ENCODE assay signal across 14 cellular contexts in the genomic region with DNA sequence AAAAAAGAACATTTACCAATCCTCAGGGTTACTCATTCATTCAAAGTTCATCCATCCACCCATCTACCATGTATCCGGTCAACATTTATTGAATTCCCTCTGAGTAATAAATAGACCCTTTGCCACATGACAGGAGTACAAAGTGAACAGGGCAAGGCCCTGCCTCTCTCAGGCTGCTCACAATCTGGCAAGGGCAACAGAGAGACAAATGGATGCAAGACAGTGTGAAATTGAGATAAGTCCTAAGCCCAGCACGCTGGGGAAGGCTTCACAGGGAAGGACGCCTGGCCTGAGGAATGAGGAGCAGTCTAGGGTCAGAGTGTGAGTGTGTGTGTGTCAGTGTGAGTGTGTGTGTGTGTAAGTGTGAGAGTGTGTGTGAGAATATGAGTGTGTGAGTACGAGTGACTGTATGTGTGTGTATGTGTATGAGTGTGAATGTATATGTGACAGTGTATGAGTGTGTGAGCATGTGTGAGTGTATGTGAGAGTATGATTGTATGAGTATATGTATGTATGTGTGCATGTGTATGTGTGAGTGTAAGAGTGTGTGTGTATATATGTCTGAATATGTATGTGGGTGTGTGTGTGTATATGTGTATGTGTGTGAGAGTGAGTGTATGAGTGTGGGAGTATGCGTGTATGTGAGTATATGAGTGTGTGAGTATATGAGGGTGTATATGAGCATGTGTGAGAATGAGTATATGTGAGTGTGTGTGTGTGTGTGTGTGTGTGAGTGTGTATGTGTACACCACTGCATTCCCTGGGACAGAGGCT.
A peak's percentile ranks its signal among the peaks of the same experiment; 100 is the strongest.
DNase-seq lines count a peak whose midpoint lies in the region; ATAC-seq, FAIRE-seq and TF ChIP-seq lines count a peak whose summit lies in the region.
"Had no signal": no experiment of that assay in that cellular context is flagged by ENCODE, and none has a peak within 500 bp of the region (broad histone marks: within the 10 kb centered on the region; RNA-seq: fewer than 3 reads in every experiment).

No MANE protein-coding gene starts in this region.

- no peaks in the 10 kb centered on the region for H4K20me1 ChIP-seq in BLaER1 treated with 17β-estradiol and CSF1 and Interleukin-3, amounts not matched to agents 10 nM and 100 nM
- H4K20me1 ChIP-seq in DND-41 (ENCODE audit: insufficient read depth, low read length), result no peaks in the 10 kb centered on the region

- no peak overlapping the region for H3K4me3 ChIP-seq in BLaER1 treated with 17β-estradiol and CSF1 and Interleukin-3, amounts not matched to agents 10 nM and 100 nM
- no peak overlapping the region for H3K4me3 ChIP-seq in DND-41 (ENCODE audit: low read depth in 1 of 2, low read length in 2 of 2)
- H3K4me3 ChIP-seq in trophoblast cell (ENCODE audit: low read depth, low read length), result peak overlapping the region; percentile 2
- H3K4me3 ChIP-seq in small intestine (ENCODE audit: low read depth in 1 of 2, low read length in 2 of 2), result no peak overlapping the region
- H3K4me3 ChIP-seq: HAP-1, K562 had no signal

- H4K91ac ChIP-seq in trophoblast cell (ENCODE audit: low read depth, low read length), result no peak overlapping the region

- H3K9me3 ChIP-seq in BLaER1 treated with 17β-estradiol and CSF1 and Interleukin-3, amounts not matched to agents 10 nM and 100 nM (replicated peaks in 1 of 11), result no peaks in the 10 kb centered on the region
- H3K9me3 ChIP-seq in DND-41 (ENCODE audit: insufficient read depth, low read length, severe bottlenecking), result no peaks in the 10 kb centered on the region
- H3K9me3 ChIP-seq in trophoblast cell (ENCODE audit: insufficient read depth, low read depth, low read length), result peaks cover 2% of the 10 kb centered on the region
- H3K9me3 ChIP-seq in small intestine (ENCODE audit: control insufficient read depth, low read depth), result no peaks in the 10 kb centered on the region
- H3K9me3 ChIP-seq: BE2C, HAP-1 had no signal

- CTCF ChIA-PET in activated CD8-positive, alpha-beta T cell treated with anti-CD3 and anti-CD28 coated beads, Interleukin-2, amount 10 ng/mL, durations not matched to agents 7 days and 5 days (lab: Charles Lee), result no interaction called here
- CTCF ChIA-PET in MCF 10A (lab: Yijun Ruan, JAX), result no interaction called here

- FAIRE-seq in small intestine (lab: Jason Lieb, UNC), result no peak
- FAIRE-seq: K562 had no signal

- H3K4ac ChIP-seq in trophoblast cell (ENCODE audit: low read depth, low read length), result no peak overlapping the region

- 100% methylated on average over 2 of the region's 5 CpGs for WGBS in trophoblast cell (ENCODE audit: extremely low coverage, insufficient coverage, insufficient read length)
- WGBS in small intestine, 3 donors, result 88 to 93% (median 91%) methylated on average over 5 of the region's 5 CpGs

- H2BK5ac ChIP-seq in trophoblast cell (ENCODE audit: low read depth, low read length, poor library complexity), result no peak overlapping the region

- no peak overlapping the region for H2AFZ ChIP-seq in DND-41 (ENCODE audit: low read depth, low read length)
- H2AFZ ChIP-seq in trophoblast cell (ENCODE audit: insufficient read depth, low read length, poor library complexity), result no peak overlapping the region

- BruUV-seq in MCF 10A (replicated peaks; lab: Mats Ljungman, UMichigan), result no TSS peak

- H2AK5ac ChIP-seq in trophoblast cell (ENCODE audit: low read length), result no peak overlapping the region

- no peak overlapping the region for H2BK120ac ChIP-seq in trophoblast cell (ENCODE audit: insufficient read depth, low read length, poor library complexity)

- no peaks in the 10 kb centered on the region for H3K9me3 Mint-ChIP-seq in activated CD8-positive, alpha-beta T cell treated with anti-CD3 and anti-CD28 coated beads, Interleukin-2, amount 10 ng/mL, durations not matched to agents 7 days and 5 days (ENCODE audit: insufficient read depth)
- H3K9me3 Mint-ChIP-seq in MCF 10A (ENCODE audit: unreplicated experiment), result no peaks in the 10 kb centered on the region

- POLR2A ChIA-PET in activated CD8-positive, alpha-beta T cell treated with anti-CD3 and anti-CD28 coated beads, Interleukin-2, amount 10 ng/mL, durations not matched to agents 7 days and 5 days (lab: Charles Lee), result no interaction called here
- POLR2A ChIA-PET in MCF 10A (lab: Yijun Ruan, JAX), result no interaction called here

- no peaks in the 10 kb centered on the region for H3K27me3 ChIP-seq in BLaER1 treated with 17β-estradiol and CSF1 and Interleukin-3, amounts not matched to agents 10 nM and 100 nM
- no peaks in the 10 kb centered on the region for H3K27me3 ChIP-seq in DND-41 (ENCODE audit: insufficient read depth, low read length, poor library complexity)
- H3K27me3 ChIP-seq in trophoblast cell (ENCODE audit: insufficient read depth, low read length), result no peaks in the 10 kb centered on the region
- no peaks in the 10 kb centered on the region for H3K27me3 ChIP-seq in small intestine (ENCODE audit: control insufficient read depth in 2 of 2, insufficient read depth in 2 of 2, low read length in 2 of 2)
- H3K27me3 ChIP-seq: BE2C had no signal

- H3K27ac ChIP-seq in BLaER1 treated with 17β-estradiol and CSF1 and Interleukin-3, amounts not matched to agents 10 nM and 100 nM, result peak overlapping the region in 7 of 11 experiments; percentile 12 to 71 (median 56); a peak in 10 of 22 replicates
- H3K27ac ChIP-seq in DND-41 (ENCODE audit: low read length) (peak overlapping the region; percentile 44), trophoblast cell (ENCODE audit: low read depth, low read length) (no peak overlapping the region), small intestine (ENCODE audit: low read depth in 1 of 2, low read length in 1 of 2) (no peak overlapping the region)

- peak overlapping the region; percentile 24 for H3K23ac ChIP-seq in trophoblast cell (ENCODE audit: low read length)

- H3K4me1 Mint-ChIP-seq in activated CD8-positive, alpha-beta T cell treated with anti-CD3 and anti-CD28 coated beads, Interleukin-2, amount 10 ng/mL, durations not matched to agents 7 days and 5 days (ENCODE audit: low read depth), result peaks cover 8% of the 10 kb centered on the region
- no peaks in the 10 kb centered on the region for H3K4me1 Mint-ChIP-seq in MCF 10A (ENCODE audit: insufficient read depth, unreplicated experiment)

- no peak overlapping the region for H3K18ac ChIP-seq in trophoblast cell (ENCODE audit: low read length)

- no peaks in the 10 kb centered on the region for H3K79me1 ChIP-seq in trophoblast cell (ENCODE audit: low read length)

- TF ChIP-seq CTCF in DND-41 (IDR thresholded peaks at IDR 0.05; ENCODE audit: borderline replicate concordance, extremely low read depth, low read length, poor library complexity, severe bottlenecking) (no peak), MCF 10A (IDR thresholded peaks at IDR 0.05; ENCODE audit: unreplicated experiment) (no peak)

- H3K9ac ChIP-seq in BLaER1 treated with 17β-estradiol and CSF1 and Interleukin-3, amounts not matched to agents 10 nM and 100 nM, result peak overlapping the region in 2 of 11 experiments; percentile 11 to 38; a peak in 2 of 22 replicates
- H3K9ac ChIP-seq in DND-41 (ENCODE audit: low read depth, low read length) (no peak overlapping the region), trophoblast cell (ENCODE audit: low read length) (no peak overlapping the region)

- H3K4me3 Mint-ChIP-seq in activated CD8-positive, alpha-beta T cell treated with anti-CD3 and anti-CD28 coated beads, Interleukin-2, amount 10 ng/mL, durations not matched to agents 7 days and 5 days, result no peak overlapping the region
- no peak overlapping the region for H3K4me3 Mint-ChIP-seq in MCF 10A (ENCODE audit: unreplicated experiment)

- H3K36me3 Mint-ChIP-seq in activated CD8-positive, alpha-beta T cell treated with anti-CD3 and anti-CD28 coated beads, Interleukin-2, amount 10 ng/mL, durations not matched to agents 7 days and 5 days (ENCODE audit: low read depth), result no peaks in the 10 kb centered on the region
- no peaks in the 10 kb centered on the region for H3K36me3 Mint-ChIP-seq in MCF 10A (ENCODE audit: insufficient read depth, unreplicated experiment)

- peaks cover 18 to 75% (median 54%) of the 10 kb centered on the region in 10 experiments for H3K4me1 ChIP-seq in BLaER1 treated with 17β-estradiol and CSF1 and Interleukin-3, amounts not matched to agents 10 nM and 100 nM
- H3K4me1 ChIP-seq in DND-41 (ENCODE audit: insufficient read depth, low read length) (peaks cover 36% of the 10 kb centered on the region), trophoblast cell (ENCODE audit: control insufficient read depth in 1 of 2, insufficient read depth in 2 of 2, low read length in 2 of 2) (no peaks in the 10 kb centered on the region), small intestine (ENCODE audit: control insufficient read depth in 2 of 2, insufficient read depth in 1 of 2, low read depth in 1 of 2, low read length in 1 of 2) (no peaks in the 10 kb centered on the region)
- H3K4me1 ChIP-seq: BE2C, HAP-1 had no signal

- H3K4me2 ChIP-seq in BLaER1 treated with 17β-estradiol and CSF1 and Interleukin-3, amounts not matched to agents 10 nM and 100 nM, result peak overlapping the region; percentile 37 to 83 (median 67)
- H3K4me2 ChIP-seq in DND-41 (ENCODE audit: insufficient read depth, low read length) (no peak overlapping the region), trophoblast cell (ENCODE audit: low read length) (no peak overlapping the region)

- ATAC-seq in DND-41 (ENCODE audit: insufficient read depth, low read depth) (no peak), GM21737 (IDR thresholded peaks at IDR 0.05; ENCODE audit: unreplicated experiment) (no peak)
- peak; percentile 28 for ATAC-seq in activated CD8-positive, alpha-beta T cell treated with anti-CD3 and anti-CD28 coated beads, Interleukin-2, amount 10 ng/mL, durations not matched to agents 7 days and 5 days
- ATAC-seq: K562 had no signal

- no peak overlapping the region for H3K14ac ChIP-seq in trophoblast cell (ENCODE audit: low read length)

- H4K8ac ChIP-seq in trophoblast cell (ENCODE audit: low read depth, low read length), result no peak overlapping the region

- peaks cover 4% of the 10 kb centered on the region for H3K27me3 Mint-ChIP-seq in activated CD8-positive, alpha-beta T cell treated with anti-CD3 and anti-CD28 coated beads, Interleukin-2, amount 10 ng/mL, durations not matched to agents 7 days and 5 days (ENCODE audit: low read depth)
- peaks cover 15% of the 10 kb centered on the region for H3K27me3 Mint-ChIP-seq in MCF 10A (ENCODE audit: insufficient read depth, unreplicated experiment)

- no peaks in the 10 kb centered on the region for H3K36me3 ChIP-seq in BLaER1 treated with 17β-estradiol and CSF1 and Interleukin-3, amounts not matched to agents 10 nM and 100 nM
- no peaks in the 10 kb centered on the region for H3K36me3 ChIP-seq in DND-41 (ENCODE audit: insufficient read depth, low read length)
- no peaks in the 10 kb centered on the region for H3K36me3 ChIP-seq in trophoblast cell (ENCODE audit: control insufficient read depth in 1 of 2, insufficient read depth in 2 of 2, low read length in 2 of 2)
- no peaks in the 10 kb centered on the region for H3K36me3 ChIP-seq in small intestine (ENCODE audit: control insufficient read depth in 2 of 2, insufficient read depth in 2 of 2, low read length in 2 of 2)
- H3K36me3 ChIP-seq: BE2C, HAP-1 had no signal

- intact Hi-C loops in MCF 10A (cut with micrococcal nuclease), result loop anchor here (10.0 kb wide), 1 partner anchor 172 kb away; no protein-coding TSS in a partner anchor

- H2BK12ac ChIP-seq in trophoblast cell (ENCODE audit: low read length), result no peak overlapping the region

- no peaks in the 10 kb centered on the region for H3K79me2 ChIP-seq in DND-41 (ENCODE audit: insufficient read depth, low read length)
- H3K79me2 ChIP-seq in trophoblast cell (ENCODE audit: control insufficient read depth, insufficient read depth, low read length, poor library complexity), result no peaks in the 10 kb centered on the region

- no peak overlapping the region for H4K12ac ChIP-seq in trophoblast cell (ENCODE audit: low read depth, low read length)

- DNase-seq in DND-41, result no peak
- DNase-seq in activated CD8-positive, alpha-beta T cell treated with anti-CD3 and anti-CD28 coated beads, Interleukin-2, amount 10 ng/mL, durations not matched to agents 7 days and 5 days, result no peak
- no peak for DNase-seq in trophoblast cell
- no peak for DNase-seq in MCF 10A (ENCODE audit: unreplicated experiment)
- DNase-seq in small intestine, result no peak
- DNase-seq: BE2C, DMS153, NCI-H1092, NCI-H226, NCI-H526 had no signal

- no peak overlapping the region for H3K27ac Mint-ChIP-seq in activated CD8-positive, alpha-beta T cell treated with anti-CD3 and anti-CD28 coated beads, Interleukin-2, amount 10 ng/mL, durations not matched to agents 7 days and 5 days
- H3K27ac Mint-ChIP-seq in MCF 10A (ENCODE audit: low read depth, unreplicated experiment), result no peak overlapping the region

Comparison
In these comparisons a context has a peak if more than half of its experiments do, and no peak if none do; other contexts are left out.
1. H3K27ac ChIP-seq: peak in BLaER1 treated with 17β-estradiol and CSF1 and Interleukin-3, amounts not matched to agents 10 nM and 100 nM (7 of 11) and DND-41 (single experiment); none in trophoblast cell (single experiment) and small intestine (0 of 2).
2. H3K4me2 ChIP-seq: peak in BLaER1 treated with 17β-estradiol and CSF1 and Interleukin-3, amounts not matched to agents 10 nM and 100 nM (11 of 11); none in DND-41 (single experiment) and trophoblast cell (single experiment).